Comparison of ENCODE assay signal across 11 cellular contexts in the genomic region with DNA sequence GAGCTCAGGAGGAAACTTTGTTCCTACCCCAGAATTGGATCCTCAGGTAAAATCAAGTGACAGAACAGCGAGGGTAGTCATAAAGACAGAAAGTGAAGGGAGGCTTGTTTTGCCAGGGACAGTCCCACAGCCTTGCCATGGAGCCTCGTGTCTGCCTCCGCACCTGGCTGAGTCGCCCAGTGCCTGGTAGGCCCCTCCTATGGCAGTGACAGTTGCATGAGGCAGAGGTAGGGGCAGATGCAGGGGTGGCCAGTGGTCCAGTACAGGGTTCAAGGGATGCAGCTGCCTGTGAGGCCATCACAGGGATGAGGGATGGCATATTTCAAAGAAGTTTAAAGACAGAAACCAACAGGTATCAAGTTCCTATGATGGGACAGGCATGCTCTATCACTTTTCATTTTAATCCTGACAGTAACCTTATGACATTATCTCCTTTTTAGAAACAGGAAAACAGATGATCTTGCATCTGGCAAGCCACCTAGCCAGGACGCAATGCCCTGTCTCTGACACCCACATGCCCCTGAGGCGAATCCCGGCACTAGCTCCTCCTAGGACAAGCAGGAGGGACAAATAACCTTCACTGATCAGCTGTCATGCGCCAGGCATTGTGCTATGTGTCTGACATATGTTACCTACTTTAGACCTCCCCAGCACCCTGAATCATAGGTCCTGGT.
DNase-seq lines count a peak whose midpoint lies in the region; ATAC-seq, FAIRE-seq and TF ChIP-seq lines count a peak whose summit lies in the region.
"Had no signal": no experiment of that assay in that cellular context is flagged by ENCODE, and none has a peak within 500 bp of the region (broad histone marks: within the 10 kb centered on the region; RNA-seq: fewer than 3 reads in every experiment).

No MANE protein-coding gene starts in this region.

- no peaks in the 10 kb centered on the region for H3K27me3 ChIP-seq in esophagus muscularis mucosa
- no peaks in the 10 kb centered on the region for H3K27me3 ChIP-seq in small intestine (ENCODE audit: control insufficient read depth in 2 of 2, insufficient read depth in 2 of 2, low read length in 2 of 2)

- 87% methylated on average over 8 of the region's 8 CpGs for WGBS in esophagus muscularis mucosa
- 75 to 79% (median 78%) methylated on average over 8 of the region's 8 CpGs for WGBS in small intestine, 3 donors

- H3K4me3 ChIP-seq in esophagus muscularis mucosa, result no peak overlapping the region
- H3K4me3 ChIP-seq in small intestine (ENCODE audit: low read depth in 1 of 2, low read length in 2 of 2), result no peak overlapping the region

- no peak for TF ChIP-seq EP300 in esophagus muscularis mucosa (IDR thresholded peaks at IDR 0.05)

- intact Hi-C loops in esophagus muscularis mucosa (cut with DNase I), result no loop called here

- no peaks in the 10 kb centered on the region for H3K9me3 ChIP-seq in esophagus muscularis mucosa
- H3K9me3 ChIP-seq in small intestine (ENCODE audit: control insufficient read depth, low read depth), result no peaks in the 10 kb centered on the region

- peak; percentile 31 for FAIRE-seq in GM18507 (lab: Jason Lieb, UNC)
- no peak for FAIRE-seq in small intestine (lab: Jason Lieb, UNC)
- FAIRE-seq in frontal cortex (lab: Jason Lieb, UNC), result no peak
- FAIRE-seq: bronchial epithelial cell had no signal

- peak; percentile 26 for ATAC-seq in HG03280 (IDR thresholded peaks at IDR 0.05; ENCODE audit: unreplicated experiment)
- no peak for ATAC-seq in HG03571 (IDR thresholded peaks at IDR 0.05; ENCODE audit: unreplicated experiment)
- no peak for ATAC-seq in HG03159 (IDR thresholded peaks at IDR 0.05; ENCODE audit: unreplicated experiment)

- no peak for DNase-seq in GM18507 (ENCODE audit: extremely low spot score, insufficient read length, low read depth)
- no peak for DNase-seq in esophagus muscularis mucosa (ENCODE audit: extremely low spot score)
- no peak for DNase-seq in small intestine
- no peak for DNase-seq in frontal cortex (ENCODE audit: low spot score in 2 of 2)
- DNase-seq: DMS79, kidney glomerular epithelial cell, NCI-H526 treated with DMSO at 0.1 percent for 48 hours had no signal

- H3K4me1 ChIP-seq in esophagus muscularis mucosa (peaks cover 35 to 46% (median 42%) of the 10 kb centered on the region in 4 donors), small intestine (ENCODE audit: control insufficient read depth in 2 of 2, insufficient read depth in 1 of 2, low read depth in 1 of 2, low read length in 1 of 2) (peaks cover 9 to 18% of the 10 kb centered on the region in 2 donors)

- H3K36me3 ChIP-seq in esophagus muscularis mucosa, result no peaks in the 10 kb centered on the region
- H3K36me3 ChIP-seq in small intestine (ENCODE audit: control insufficient read depth in 2 of 2, insufficient read depth in 2 of 2, low read length in 2 of 2), result no peaks in the 10 kb centered on the region

- no peak for TF ChIP-seq CTCF in esophagus muscularis mucosa (IDR thresholded peaks at IDR 0.05)

- TF ChIP-seq POLR2A in esophagus muscularis mucosa (IDR thresholded peaks at IDR 0.05; ENCODE audit: low read depth), result no peak

- peak overlapping the region; percentile 5 to 41 (median 12) for H3K27ac ChIP-seq in esophagus muscularis mucosa (replicated peaks in 1 of 4)
- peak overlapping the region; percentile 24 to 42 for H3K27ac ChIP-seq in small intestine (ENCODE audit: low read depth in 1 of 2, low read length in 1 of 2)
